In genomic region chr10:23479798-23480473, GRCh38 we compare ENCODE assay signal across 19 cellular contexts.
"Had no signal": no experiment of that assay in that cellular context is flagged by ENCODE, and none has a peak within 500 bp of the region (broad histone marks: within the 10 kb centered on the region; RNA-seq: fewer than 3 reads in every experiment).

No MANE protein-coding gene starts in this region.

- H3K4me2 ChIP-seq: smooth muscle cell had no signal

- H3K27ac ChIP-seq: cardiac muscle cell, dorsolateral prefrontal cortex, esophagus squamous epithelium, foreskin keratinocyte, right atrium auricular region, suprapubic skin, VCaP had no signal

- H3K4me3 ChIP-seq: cardiac muscle cell, dorsolateral prefrontal cortex, esophagus squamous epithelium, right atrium auricular region, smooth muscle cell, suprapubic skin had no signal

- H3K9me3 ChIP-seq: esophagus squamous epithelium, right atrium auricular region, suprapubic skin had no signal

- ATAC-seq: foreskin keratinocyte; stimulated activated naive CD8-positive, alpha-beta T cell treated with anti-CD3 and anti-CD28 coated beads, Interleukin-15, Interleukin-2, amounts not matched to agents 100 U/mL and 50 U/mL, for 24 hours had no signal

- H3K4me3 Mint-ChIP-seq: activated naive CD4-positive, alpha-beta T cell treated with anti-CD3 and anti-CD28 coated beads, Interleukin-2, amount 10 ng/mL, durations not matched to agents 7 days and 5 days; nephron; type B pancreatic cell had no signal

- H3K9me3 Mint-ChIP-seq: activated naive CD4-positive, alpha-beta T cell treated with anti-CD3 and anti-CD28 coated beads, Interleukin-2, amount 10 ng/mL, durations not matched to agents 7 days and 5 days; nephron; type B pancreatic cell had no signal

- H3K4me1 Mint-ChIP-seq: activated naive CD4-positive, alpha-beta T cell treated with anti-CD3 and anti-CD28 coated beads, Interleukin-2, amount 10 ng/mL, durations not matched to agents 7 days and 5 days; nephron had no signal

- DNase-seq: activated CD4-positive, alpha-beta T cell treated with anti-CD3 and anti-CD28 coated beads for 1 hour; activated CD4-positive, alpha-beta T cell treated with anti-CD3 and anti-CD28 coated beads, Interleukin-2, amount 50 U/mL, for 48 hours; activated naive CD4-positive, alpha-beta T cell treated with anti-CD3 and anti-CD28 coated beads, Interleukin-2, amount 10 ng/mL, durations not matched to agents 7 days and 5 days; activated T-cell treated with anti-CD3 and anti-CD28 coated beads, Interleukin-2, amount 50 U/mL, for 1 hour; dorsolateral prefrontal cortex; esophagus squamous epithelium; foreskin keratinocyte; glutamatergic neuron; hypothalamus; nucleus accumbens; stimulated activated naive CD8-positive, alpha-beta T cell treated with anti-CD3 and anti-CD28 coated beads, Interleukin-15, Interleukin-2, amounts not matched to agents 100 U/mL and 50 U/mL, for 24 hours had no signal

- H3K36me3 ChIP-seq: cardiac muscle cell, esophagus squamous epithelium, right atrium auricular region, suprapubic skin had no signal

- H3K4me1 ChIP-seq: esophagus squamous epithelium, foreskin keratinocyte, right atrium auricular region, suprapubic skin had no signal

- H3K27me3 Mint-ChIP-seq: type B pancreatic cell had no signal

- H3K36me3 Mint-ChIP-seq: activated naive CD4-positive, alpha-beta T cell treated with anti-CD3 and anti-CD28 coated beads, Interleukin-2, amount 10 ng/mL, durations not matched to agents 7 days and 5 days; type B pancreatic cell had no signal

- FAIRE-seq: endometrium had no signal

- H3K27me3 ChIP-seq: cardiac muscle cell, dorsolateral prefrontal cortex, esophagus squamous epithelium, foreskin keratinocyte, right atrium auricular region, suprapubic skin had no signal

- H3K27ac Mint-ChIP-seq: activated naive CD4-positive, alpha-beta T cell treated with anti-CD3 and anti-CD28 coated beads, Interleukin-2, amount 10 ng/mL, durations not matched to agents 7 days and 5 days; nephron; type B pancreatic cell had no signal
